ENCODE assay signal across 22 cellular contexts in the genomic region with DNA sequence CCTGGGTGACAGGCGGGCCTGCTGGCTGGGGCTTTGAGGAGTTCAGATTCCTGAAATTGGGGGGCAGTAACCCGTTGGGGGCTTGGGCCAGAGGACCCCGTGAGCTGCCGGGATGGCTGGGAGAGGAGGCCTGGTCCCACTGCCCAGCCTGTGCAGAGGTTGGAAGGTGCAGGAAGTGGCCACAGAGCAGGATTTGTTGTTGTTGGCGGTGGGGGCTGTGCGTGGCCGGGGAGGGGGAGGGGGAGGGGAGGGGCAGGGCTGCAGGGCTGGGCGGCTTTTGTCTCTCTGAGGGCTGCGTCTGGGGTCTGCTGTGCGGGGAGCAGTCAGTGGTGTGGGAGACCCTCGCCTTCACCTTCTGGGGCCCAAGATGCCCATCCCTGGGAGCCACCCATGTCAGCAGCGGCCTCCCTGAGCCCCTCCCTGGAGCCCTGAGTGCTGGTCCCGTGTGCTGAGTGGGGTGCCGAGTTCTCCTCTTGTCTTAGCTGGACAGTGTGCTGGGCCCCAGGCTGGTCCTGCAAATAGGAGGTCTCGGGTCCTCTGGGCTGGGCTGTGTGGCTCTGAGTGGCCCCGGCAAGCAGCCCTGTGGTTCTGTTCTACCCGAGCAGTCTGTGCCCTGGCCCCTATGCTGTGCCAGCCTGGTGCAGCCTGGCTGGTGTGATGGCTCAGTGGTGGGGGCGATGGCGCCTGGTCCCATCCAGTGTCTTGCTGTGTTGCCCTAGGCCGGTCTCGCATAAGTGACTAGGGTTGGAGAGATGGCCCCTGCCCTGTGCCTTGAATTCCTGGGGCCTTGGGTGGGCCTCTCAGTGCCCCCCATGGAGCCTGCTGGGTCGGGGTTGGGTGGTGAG. TPM values are rescaled to one million over a fixed set of nuclear protein-coding genes. Genes with fewer than 3 reads are reported as not detected.
A peak's percentile ranks its signal among the peaks of the same experiment; 100 is the strongest.
DNase-seq lines count a peak whose midpoint lies in the region; ATAC-seq and TF ChIP-seq lines count a peak whose summit lies in the region.
"Had no signal": no experiment of that assay in that cellular context is flagged by ENCODE, and none has a peak within 500 bp of the region (broad histone marks: within the 10 kb centered on the region; RNA-seq: fewer than 3 reads in every experiment).

No MANE protein-coding gene starts in this region.

- peaks cover 24% of the 10 kb centered on the region for H3K4me1 ChIP-seq in vagina

- H3K27me3 Mint-ChIP-seq in glutamatergic neuron (ENCODE audit: unreplicated experiment) (peaks cover 6% of the 10 kb centered on the region), mesothelial cell of epicardium (ENCODE audit: low read depth) (no peaks in the 10 kb centered on the region)
- H3K27me3 Mint-ChIP-seq: activated CD4-positive, alpha-beta T cell treated with anti-CD3 and anti-CD28 coated beads, Interleukin-2, amount 10 ng/mL, durations not matched to agents 7 days and 5 days had no signal

- DNase-seq in Right ventricle myocardium inferior (ENCODE audit: missing footprints), result peak; percentile 54
- DNase-seq in cardiac septum (ENCODE audit: low spot score), result no peak
- peak; percentile 18 for DNase-seq in glutamatergic neuron
- no peak for DNase-seq in mesothelial cell of epicardium (ENCODE audit: low spot score in 2 of 2, unreplicated experiment in 2 of 2)
- DNase-seq in vagina (ENCODE audit: extremely low spot score in 2 of 2), result no peak
- no peak for DNase-seq in 8988T
- DNase-seq in brain microvascular endothelial cell, result no peak
- no peak for DNase-seq in activated CD4-positive, alpha-beta T cell treated with anti-CD3 and anti-CD28 coated beads, Interleukin-2, amount 50 U/mL, for 4 hours
- DNase-seq: activated CD4-positive, alpha-beta T cell treated with anti-CD3 and anti-CD28 coated beads, Interleukin-2, amount 10 ng/mL, durations not matched to agents 7 days and 5 days; activated effector memory CD4-positive, alpha-beta T cell treated with Interleukin-2 at 50 U/mL for 16 hours; AML-193; dermis blood vessel endothelial cell; erythroblast; foreskin melanocyte; midbrain; NCI-H1417 treated with DMSO at 0.1 percent for 48 hours; NCI-H524; stimulated activated CD8-positive, alpha-beta memory T cell treated with anti-CD3 and anti-CD28 coated beads, Interleukin-4, amount 100 ng/mL, for 48 hours had no signal

- H3K4me3 ChIP-seq in vagina (no peak overlapping the region), brain microvascular endothelial cell (ENCODE audit: low read depth, low read length) (no peak overlapping the region)
- H3K4me3 ChIP-seq: upper lobe of right lung had no signal

- H3K27ac Mint-ChIP-seq in glutamatergic neuron (ENCODE audit: unreplicated experiment) (no peak overlapping the region), mesothelial cell of epicardium (peak overlapping the region; percentile 97)
- H3K27ac Mint-ChIP-seq: activated CD4-positive, alpha-beta T cell treated with anti-CD3 and anti-CD28 coated beads, Interleukin-2, amount 10 ng/mL, durations not matched to agents 7 days and 5 days; IgD-negative memory B cell had no signal

- TF ChIP-seq POLR2A in vagina (IDR thresholded peaks at IDR 0.05), result no peak

- intact Hi-C loops in Right ventricle myocardium inferior (cut with DNase I), result no loop called here
- intact Hi-C loops in cardiac septum (cut with DNase I), result no loop called here
- intact Hi-C loops in vagina (cut with DNase I), result no loop called here

- TF ChIP-seq CTCF in glutamatergic neuron (IDR thresholded peaks at IDR 0.05; ENCODE audit: partially characterized antibody, unreplicated experiment) (no peak), mesothelial cell of epicardium (IDR thresholded peaks at IDR 0.05; ENCODE audit: unreplicated experiment) (no peak), vagina (IDR thresholded peaks at IDR 0.05) (no peak), brain microvascular endothelial cell (IDR thresholded peaks at IDR 0.05; ENCODE audit: low read depth, low read length, missing control alignments) (no peak)

- H3K27me3 ChIP-seq in vagina, result no peaks in the 10 kb centered on the region
- no peaks in the 10 kb centered on the region for H3K27me3 ChIP-seq in brain microvascular endothelial cell (replicated peaks)
- H3K27me3 ChIP-seq: upper lobe of right lung had no signal

- no peak for ATAC-seq in Right ventricle myocardium inferior
- ATAC-seq: upper lobe of right lung had no signal

- no peaks in the 10 kb centered on the region for H3K9me3 ChIP-seq in vagina
- H3K9me3 ChIP-seq: upper lobe of right lung had no signal

- H3K4me3 Mint-ChIP-seq in glutamatergic neuron (ENCODE audit: unreplicated experiment) (no peak overlapping the region), mesothelial cell of epicardium (peak overlapping the region; percentile 46)
- H3K4me3 Mint-ChIP-seq: activated CD4-positive, alpha-beta T cell treated with anti-CD3 and anti-CD28 coated beads, Interleukin-2, amount 10 ng/mL, durations not matched to agents 7 days and 5 days; IgD-negative memory B cell had no signal

- H3K27ac ChIP-seq in vagina (peak overlapping the region; percentile 36), brain microvascular endothelial cell (no peak overlapping the region)
- H3K27ac ChIP-seq: 22Rv1, upper lobe of right lung had no signal

- H3K36me3 Mint-ChIP-seq in glutamatergic neuron (ENCODE audit: unreplicated experiment) (no peaks in the 10 kb centered on the region), mesothelial cell of epicardium (no peaks in the 10 kb centered on the region)

- in situ Hi-C loops in brain microvascular endothelial cell (cut with HindIII; ENCODE audit: low pct_ligation_motif_present, low sequenced_read_pairs), result no loop called here

- H3K36me3 ChIP-seq in vagina (no peaks in the 10 kb centered on the region), brain microvascular endothelial cell (replicated peaks) (no peaks in the 10 kb centered on the region)
- H3K36me3 ChIP-seq: upper lobe of right lung had no signal

- H3K9me3 Mint-ChIP-seq in glutamatergic neuron (ENCODE audit: unreplicated experiment) (peaks cover 3% of the 10 kb centered on the region), mesothelial cell of epicardium (no peaks in the 10 kb centered on the region)
- H3K9me3 Mint-ChIP-seq: activated CD4-positive, alpha-beta T cell treated with anti-CD3 and anti-CD28 coated beads, Interleukin-2, amount 10 ng/mL, durations not matched to agents 7 days and 5 days; IgD-negative memory B cell had no signal

- H3K4me1 Mint-ChIP-seq in glutamatergic neuron (ENCODE audit: low read depth, unreplicated experiment) (no peaks in the 10 kb centered on the region), mesothelial cell of epicardium (peaks cover 37% of the 10 kb centered on the region)
- H3K4me1 Mint-ChIP-seq: activated CD4-positive, alpha-beta T cell treated with anti-CD3 and anti-CD28 coated beads, Interleukin-2, amount 10 ng/mL, durations not matched to agents 7 days and 5 days; IgD-negative memory B cell had no signal

RNA-seq across cellular contexts. Expression of gene KIF26A, which starts 10.3 kb away (rescaled TPM):
- total RNA-seq in Right ventricle myocardium inferior, result 6.4 TPM
- 6.8 TPM for total RNA-seq in cardiac septum
- total RNA-seq in glutamatergic neuron (ENCODE audit: unreplicated experiment), result 5.9 TPM
- total RNA-seq in mesothelial cell of epicardium, result 18.4 to 20.0 TPM (median 19.4 TPM) in 3 replicates
- 2.7 TPM for total RNA-seq in vagina
- total RNA-seq: M059J had no signal

Comparison
In these comparisons a context has a peak if more than half of its experiments do, and no peak if none do; other contexts are left out.
1. DNase-seq: peak in Right ventricle myocardium inferior (single experiment) and glutamatergic neuron (single experiment); none in cardiac septum (single experiment), mesothelial cell of epicardium (0 of 2), vagina (0 of 2), 8988T (single experiment), brain microvascular endothelial cell (single experiment) and activated CD4-positive, alpha-beta T cell treated with anti-CD3 and anti-CD28 coated beads, Interleukin-2, amount 50 U/mL, for 4 hours (0 of 2).